ENCODE assay signal across 9 cellular contexts in genomic region chr7:44325811-44326241, GRCh38. TPM values are rescaled to one million over a fixed set of nuclear protein-coding genes. Genes with fewer than 3 reads are reported as not detected.
DNase-seq lines count a peak whose midpoint lies in the region; ATAC-seq lines count a peak whose summit lies in the region.
"Had no signal": no experiment of that assay in that cellular context is flagged by ENCODE, and none has a peak within 500 bp of the region (broad histone marks: within the 10 kb centered on the region; RNA-seq: fewer than 3 reads in every experiment).

No MANE protein-coding gene starts in this region.

- H2BK5ac ChIP-seq in mesendoderm (ENCODE audit: low read length): no peak overlapping the region

- no peak overlapping the region for H3K27ac Mint-ChIP-seq in activated naive CD8-positive, alpha-beta T cell treated with anti-CD3 and anti-CD28 coated beads for 36 hours

- no peaks in the 10 kb centered on the region for H3K79me1 ChIP-seq in mesendoderm (ENCODE audit: low read length)

- peaks cover 9% of the 10 kb centered on the region for H3K4me1 Mint-ChIP-seq in activated naive CD8-positive, alpha-beta T cell treated with anti-CD3 and anti-CD28 coated beads for 36 hours

- H4K8ac ChIP-seq in mesendoderm (ENCODE audit: low read depth, low read length): no peak overlapping the region

- H4K5ac ChIP-seq in mesendoderm (ENCODE audit: low read length): no peak overlapping the region

- H3K36me3 ChIP-seq in mesendoderm (ENCODE audit: control insufficient read depth, insufficient read depth, low read length): no peaks in the 10 kb centered on the region

- peaks cover 25% of the 10 kb centered on the region for H3K27me3 ChIP-seq in mesendoderm (ENCODE audit: insufficient read depth, low read length, poor library complexity)

- WGBS in mesendoderm (ENCODE audit: extremely low coverage, insufficient coverage, low lambda C conversion rate): no CpG with 5 or more reads among the region's 23 CpGs

- no peak for ATAC-seq in HG03095 (IDR thresholded peaks at IDR 0.05; ENCODE audit: unreplicated experiment)
- no peak for ATAC-seq in GM19455 (IDR thresholded peaks at IDR 0.05; ENCODE audit: unreplicated experiment)

- H3K9ac ChIP-seq in mesendoderm (ENCODE audit: low read length): no peak overlapping the region

- H3K4ac ChIP-seq in mesendoderm (ENCODE audit: low read depth, low read length): no peak overlapping the region

- peak overlapping the region; percentile 86 for H3K4me3 Mint-ChIP-seq in activated naive CD8-positive, alpha-beta T cell treated with anti-CD3 and anti-CD28 coated beads for 36 hours

- DNase-seq in COR-L47 (lab: John Stamatoyannopoulos, UW) (peak; percentile 61), M059J (ENCODE audit: low read depth) (peak; percentile 29), mesendoderm (peak; percentile 44), NOMO-1 (lab: John Stamatoyannopoulos, UW; ENCODE audit: unreplicated experiment in 2 of 2) (no peak), NOMO-1 treated with dmso at 0.1 percent for 144 hours (lab: John Stamatoyannopoulos, UW; ENCODE audit: unreplicated experiment) (no peak)
- no peak for DNase-seq in activated naive CD8-positive, alpha-beta T cell treated with anti-CD3 and anti-CD28 coated beads for 36 hours

- peaks cover 2% of the 10 kb centered on the region for H3K36me3 Mint-ChIP-seq in activated naive CD8-positive, alpha-beta T cell treated with anti-CD3 and anti-CD28 coated beads for 36 hours

- no peaks in the 10 kb centered on the region for H3K9me3 Mint-ChIP-seq in activated naive CD8-positive, alpha-beta T cell treated with anti-CD3 and anti-CD28 coated beads for 36 hours

- no peak overlapping the region for H2BK15ac ChIP-seq in mesendoderm (replicated peaks; ENCODE audit: low read depth)

- H3K79me2 ChIP-seq in mesendoderm (ENCODE audit: control insufficient read depth, insufficient read depth, low read length): no peaks in the 10 kb centered on the region

- H3K4me1 ChIP-seq in mesendoderm (ENCODE audit: control insufficient read depth, low read depth, low read length): no peaks in the 10 kb centered on the region

- no peak overlapping the region for H3K4me3 ChIP-seq in mesendoderm (ENCODE audit: low read length)

- no peak overlapping the region for H3K4me2 ChIP-seq in mesendoderm (ENCODE audit: low read length)

- H3K56ac ChIP-seq in mesendoderm (ENCODE audit: low read length): no peak overlapping the region

- H2BK120ac ChIP-seq in mesendoderm (ENCODE audit: low read depth, low read length): no peak overlapping the region

- no peak overlapping the region for H3K23ac ChIP-seq in mesendoderm (ENCODE audit: low read length)

- no peak overlapping the region for H2AK5ac ChIP-seq in mesendoderm (ENCODE audit: low read length)

- H3K27ac ChIP-seq in mesendoderm (ENCODE audit: low read depth, low read length): no peak overlapping the region

- H3K18ac ChIP-seq in mesendoderm (ENCODE audit: low read length): no peak overlapping the region

- H3K27me3 Mint-ChIP-seq in activated naive CD8-positive, alpha-beta T cell treated with anti-CD3 and anti-CD28 coated beads for 36 hours: peaks cover 31% of the 10 kb centered on the region

RNA-seq across cellular contexts. Expression of gene CAMK2B, which starts 0.4 kb away (rescaled TPM):
- total RNA-seq in M059J (2014; rRNA removed; shearing (Covaris generic)): 0.49 TPM in 1 of 2 replicates, not detected in the other
- total RNA-seq in activated naive CD8-positive, alpha-beta T cell treated with anti-CD3 and anti-CD28 coated beads for 36 hours: under 1 TPM; 0.62 to 0.97 TPM
- 0.06 TPM for polyA plus RNA-seq in mesendoderm (2013, experiment 1 of 2)
- 0.08 TPM for polyA plus RNA-seq in mesendoderm (2013, experiment 2 of 2)
- total RNA-seq: mononuclear cell had no signal

Comparison
In these comparisons a context has a peak if more than half of its experiments do, and no peak if none do; other contexts are left out.
1. DNase-seq: peak in COR-L47 (single experiment), M059J (single experiment) and mesendoderm (single experiment); none in activated naive CD8-positive, alpha-beta T cell treated with anti-CD3 and anti-CD28 coated beads for 36 hours (single experiment), NOMO-1 (0 of 2) and NOMO-1 treated with dmso at 0.1 percent for 144 hours (single experiment).